Comparison of ENCODE assay signal across 1 cellular context in the genomic region with DNA sequence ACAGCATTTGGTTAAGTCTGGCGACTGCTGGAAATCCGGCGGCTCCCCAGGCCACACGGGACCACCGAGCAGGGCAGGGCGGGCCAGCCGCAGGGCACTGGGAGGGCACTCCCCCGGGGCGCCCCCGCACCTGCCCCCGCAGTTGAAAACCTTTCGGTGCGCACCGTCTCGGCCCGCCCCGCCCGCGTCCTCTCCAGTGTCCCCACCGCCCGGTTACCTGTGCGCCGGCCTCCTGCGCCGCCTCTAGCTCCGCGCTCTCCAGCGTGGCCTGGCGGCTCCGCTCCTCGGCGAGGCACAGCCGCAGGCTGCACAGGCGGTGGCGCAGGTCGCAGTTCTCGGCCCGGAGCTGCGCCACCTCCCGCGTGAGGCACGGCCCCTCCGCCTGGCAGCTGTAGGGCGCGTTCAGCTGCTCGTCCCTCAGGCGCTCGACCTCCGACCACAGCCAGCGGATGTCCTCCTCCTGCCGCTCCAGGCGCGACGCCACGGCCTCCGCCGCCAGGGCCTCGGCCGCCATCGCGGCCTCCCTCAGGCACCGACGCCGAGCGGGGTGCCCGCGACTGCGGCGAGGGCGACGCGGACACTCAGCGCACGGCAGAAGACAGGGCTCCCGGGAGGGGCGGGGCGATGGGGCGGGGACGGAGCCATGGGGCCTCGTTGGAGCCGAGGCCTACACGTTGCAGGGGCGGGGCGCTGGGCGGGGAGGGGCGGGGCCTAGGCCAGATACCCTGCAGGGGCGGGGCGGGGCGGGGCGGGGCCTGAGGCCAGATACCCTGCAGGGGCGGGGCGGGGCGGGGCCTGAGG.
TF ChIP-seq lines count a peak whose summit lies in the region.

A gene (minus strand): TSS at position 600 of the 801 bp plus-strand sequence. CDS start 86 bp downstream, at position 514.

TF ChIP-seq in HepG2, 621 proteins besides CTCF, POLR2A, EP300 and RAD21 (continued from another document and continues in another):
- TF ChIP-seq MYC (CRISPR knock-in tag; IDR thresholded peaks at IDR 0.05; ENCODE audit: borderline replicate concordance) (peak; percentile 89), ZNF432 (CRISPR knock-in tag; IDR thresholded peaks at IDR 0.05; ENCODE audit: borderline replicate concordance) (no peak; the same call in 1 of the 2 replicates), IRF2 (CRISPR knock-in tag; IDR thresholded peaks at IDR 0.05) (no peak), EEA1 (CRISPR knock-in tag; IDR thresholded peaks at IDR 0.05; ENCODE audit: borderline replicate concordance) (peak; percentile 89; the same call in 1 of the 2 replicates), SMAD9 (CRISPR knock-in tag; IDR thresholded peaks at IDR 0.05) (no peak), FLYWCH1 (CRISPR knock-in tag; IDR thresholded peaks at IDR 0.05) (0 out of 2 replicates have a peak, but pooled peaks have one; percentile 81), ZNF879 (CRISPR knock-in tag; IDR thresholded peaks at IDR 0.05) (no peak), HOXA7 (CRISPR knock-in tag; IDR thresholded peaks at IDR 0.05) (no peak), ZNF263 (CRISPR knock-in tag; IDR thresholded peaks at IDR 0.05) (peak; percentile 69; the same call in 1 of the 2 replicates), KMT2A (CRISPR knock-in tag; IDR thresholded peaks at IDR 0.05) (peak; percentile 77; the same call in 1 of the 2 replicates), ZNF446 (CRISPR knock-in tag; IDR thresholded peaks at IDR 0.05) (peak; percentile 92), HNRNPL (IDR thresholded peaks at IDR 0.05; ENCODE audit: low read depth, low read length) (no peak), ZNF333 (CRISPR knock-in tag; IDR thresholded peaks at IDR 0.05; ENCODE audit: borderline replicate concordance) (peak; percentile 72; the same call in 1 of the 2 replicates), ZNF766 (CRISPR knock-in tag; IDR thresholded peaks at IDR 0.05; ENCODE audit: borderline replicate concordance) (no peak), REPIN1 (CRISPR knock-in tag; IDR thresholded peaks at IDR 0.05; ENCODE audit: borderline replicate concordance, low read depth) (peak; percentile 93), ZIK1 (CRISPR knock-in tag; IDR thresholded peaks at IDR 0.05; ENCODE audit: borderline replicate concordance, low read depth) (peak; percentile 92), MXI1 (IDR thresholded peaks at IDR 0.05; ENCODE audit: borderline replicate concordance, low read depth, low read length) (peak; percentile 78; the same call in 2 of the 3 replicates), RORA (CRISPR knock-in tag; IDR thresholded peaks at IDR 0.05) (no peak), TARDBP (CRISPR knock-in tag; IDR thresholded peaks at IDR 0.05) (peak; percentile 95), TGIF2 (CRISPR knock-in tag; IDR thresholded peaks at IDR 0.05) (no peak), ZNF776 (CRISPR knock-in tag; IDR thresholded peaks at IDR 0.05) (peak; percentile 87; the same call in 1 of the 2 replicates), NONO (IDR thresholded peaks at IDR 0.05) (no peak), NONO (CRISPR knock-in tag; conservative IDR thresholded peaks at IDR 0.05) (peak; percentile 98), ZNF34 (CRISPR knock-in tag; IDR thresholded peaks at IDR 0.05; ENCODE audit: borderline replicate concordance) (peak; percentile 86; the same call in 1 of the 2 replicates), ZFP36L2 (CRISPR knock-in tag; IDR thresholded peaks at IDR 0.05) (no peak), ZNF577 (CRISPR knock-in tag; IDR thresholded peaks at IDR 0.05; ENCODE audit: borderline replicate concordance, low read depth) (no peak), TBX2 (CRISPR knock-in tag; IDR thresholded peaks at IDR 0.05; ENCODE audit: borderline replicate concordance) (peak; percentile 73), AGO2 (optimal IDR thresholded peaks at IDR 0.05; ENCODE audit: low read depth, low read length) (peak; percentile 68), ZNF546 (CRISPR knock-in tag; conservative IDR thresholded peaks at IDR 0.05) (peak; percentile 95), PAWR (CRISPR knock-in tag; IDR thresholded peaks at IDR 0.05; ENCODE audit: borderline replicate concordance) (no peak), ZNF292 (CRISPR knock-in tag; IDR thresholded peaks at IDR 0.05; ENCODE audit: borderline replicate concordance, low read depth) (no peak), PITX1 (CRISPR knock-in tag; IDR thresholded peaks at IDR 0.05) (no peak; the same call in 1 of the 2 replicates), ZNF225 (CRISPR knock-in tag; IDR thresholded peaks at IDR 0.05) (peak; percentile 98), NR3C1 (CRISPR knock-in tag; IDR thresholded peaks at IDR 0.05) (no peak), TOE1 (CRISPR knock-in tag; IDR thresholded peaks at IDR 0.05) (no peak), RBFOX2 (IDR thresholded peaks at IDR 0.05; ENCODE audit: low read depth, low read length) (peak; percentile 95), PRMT3 (CRISPR knock-in tag; IDR thresholded peaks at IDR 0.05; ENCODE audit: borderline replicate concordance, low read depth) (peak; percentile 89; the same call in 1 of the 2 replicates), ZNF746 (CRISPR knock-in tag; IDR thresholded peaks at IDR 0.05) (peak; percentile 88), MAFF (IDR thresholded peaks at IDR 0.05; ENCODE audit: low read depth, low read length) (no peak)
- TF ChIP-seq, protein P1, sequence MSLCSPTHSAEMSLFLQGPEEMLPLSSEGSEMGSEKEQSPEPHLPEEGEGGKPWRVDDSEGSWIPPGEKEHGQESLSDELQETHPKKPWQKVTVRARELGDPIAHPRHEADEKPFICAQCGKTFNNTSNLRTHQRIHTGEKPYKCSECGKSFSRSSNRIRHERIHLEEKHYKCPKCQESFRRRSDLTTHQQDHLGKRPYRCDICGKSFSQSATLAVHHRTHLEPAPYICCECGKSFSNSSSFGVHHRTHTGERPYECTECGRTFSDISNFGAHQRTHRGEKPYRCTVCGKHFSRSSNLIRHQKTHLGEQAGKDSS (CRISPR knock-in tag; IDR thresholded peaks at IDR 0.05; ENCODE audit: borderline replicate concordance, low read depth): peak; percentile 92
- TF ChIP-seq, protein P2, sequence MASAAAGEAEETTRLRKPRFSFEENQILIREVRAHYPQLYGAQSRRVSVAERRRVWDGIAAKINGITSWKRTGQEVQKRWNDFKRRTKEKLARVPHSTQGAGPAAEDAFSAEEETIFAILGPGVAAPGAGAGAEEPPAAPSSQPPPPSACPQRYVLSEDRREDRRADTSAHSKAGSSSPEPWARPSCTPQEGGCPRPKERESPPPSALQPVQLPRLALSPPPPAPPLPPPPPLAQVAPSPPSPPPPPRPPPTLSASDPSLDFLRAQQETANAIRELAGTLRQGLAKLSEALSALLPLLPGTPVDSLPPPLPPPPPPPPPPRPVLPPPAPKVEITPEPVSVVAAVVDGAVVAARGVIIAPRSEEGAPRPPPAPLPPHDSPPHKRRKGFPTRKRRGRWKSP (CRISPR knock-in tag; IDR thresholded peaks at IDR 0.05): peak; percentile 98
- TF ChIP-seq, protein P3, sequence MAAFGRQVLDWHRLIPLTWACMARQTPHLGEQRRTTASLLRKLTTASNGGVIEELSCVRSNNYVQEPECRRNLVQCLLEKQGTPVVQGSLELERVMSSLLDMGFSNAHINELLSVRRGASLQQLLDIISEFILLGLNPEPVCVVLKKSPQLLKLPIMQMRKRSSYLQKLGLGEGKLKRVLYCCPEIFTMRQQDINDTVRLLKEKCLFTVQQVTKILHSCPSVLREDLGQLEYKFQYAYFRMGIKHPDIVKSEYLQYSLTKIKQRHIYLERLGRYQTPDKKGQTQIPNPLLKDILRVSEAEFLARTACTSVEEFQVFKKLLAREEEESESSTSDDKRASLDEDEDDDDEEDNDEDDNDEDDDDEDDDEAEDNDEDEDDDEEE (CRISPR knock-in tag; IDR thresholded peaks at IDR 0.05): peak; percentile 99
- TF ChIP-seq, protein P4, sequence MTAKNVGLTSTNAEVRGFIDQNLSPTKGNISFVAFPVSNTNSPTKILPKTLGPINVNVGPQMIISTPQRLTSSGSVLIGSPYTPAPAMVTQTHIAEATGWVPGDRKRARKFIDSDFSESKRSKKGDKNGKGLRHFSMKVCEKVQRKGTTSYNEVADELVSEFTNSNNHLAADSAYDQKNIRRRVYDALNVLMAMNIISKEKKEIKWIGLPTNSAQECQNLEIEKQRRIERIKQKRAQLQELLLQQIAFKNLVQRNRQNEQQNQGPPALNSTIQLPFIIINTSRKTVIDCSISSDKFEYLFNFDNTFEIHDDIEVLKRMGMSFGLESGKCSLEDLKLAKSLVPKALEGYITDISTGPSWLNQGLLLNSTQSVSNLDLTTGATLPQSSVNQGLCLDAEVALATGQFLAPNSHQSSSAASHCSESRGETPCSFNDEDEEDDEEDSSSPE (CRISPR knock-in tag; IDR thresholded peaks at IDR 0.05): peak; percentile 69; the same call in 1 of the 2 replicates
- TF ChIP-seq, protein P5, sequence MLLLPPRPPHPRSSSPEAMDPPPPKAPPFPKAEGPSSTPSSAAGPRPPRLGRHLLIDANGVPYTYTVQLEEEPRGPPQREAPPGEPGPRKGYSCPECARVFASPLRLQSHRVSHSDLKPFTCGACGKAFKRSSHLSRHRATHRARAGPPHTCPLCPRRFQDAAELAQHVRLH (CRISPR knock-in tag; IDR thresholded peaks at IDR 0.05; ENCODE audit: borderline replicate concordance, low read depth): peak; percentile 45; the same call in 1 of the 2 replicates
- TF ChIP-seq, protein P6, sequence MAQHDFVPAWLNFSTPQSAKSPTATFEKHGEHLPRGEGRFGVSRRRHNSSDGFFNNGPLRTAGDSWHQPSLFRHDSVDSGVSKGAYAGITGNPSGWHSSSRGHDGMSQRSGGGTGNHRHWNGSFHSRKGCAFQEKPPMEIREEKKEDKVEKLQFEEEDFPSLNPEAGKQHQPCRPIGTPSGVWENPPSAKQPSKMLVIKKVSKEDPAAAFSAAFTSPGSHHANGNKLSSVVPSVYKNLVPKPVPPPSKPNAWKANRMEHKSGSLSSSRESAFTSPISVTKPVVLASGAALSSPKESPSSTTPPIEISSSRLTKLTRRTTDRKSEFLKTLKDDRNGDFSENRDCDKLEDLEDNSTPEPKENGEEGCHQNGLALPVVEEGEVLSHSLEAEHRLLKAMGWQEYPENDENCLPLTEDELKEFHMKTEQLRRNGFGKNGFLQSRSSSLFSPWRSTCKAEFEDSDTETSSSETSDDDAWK (CRISPR knock-in tag; IDR thresholded peaks at IDR 0.05): no peak
- TF ChIP-seq, protein P7, sequence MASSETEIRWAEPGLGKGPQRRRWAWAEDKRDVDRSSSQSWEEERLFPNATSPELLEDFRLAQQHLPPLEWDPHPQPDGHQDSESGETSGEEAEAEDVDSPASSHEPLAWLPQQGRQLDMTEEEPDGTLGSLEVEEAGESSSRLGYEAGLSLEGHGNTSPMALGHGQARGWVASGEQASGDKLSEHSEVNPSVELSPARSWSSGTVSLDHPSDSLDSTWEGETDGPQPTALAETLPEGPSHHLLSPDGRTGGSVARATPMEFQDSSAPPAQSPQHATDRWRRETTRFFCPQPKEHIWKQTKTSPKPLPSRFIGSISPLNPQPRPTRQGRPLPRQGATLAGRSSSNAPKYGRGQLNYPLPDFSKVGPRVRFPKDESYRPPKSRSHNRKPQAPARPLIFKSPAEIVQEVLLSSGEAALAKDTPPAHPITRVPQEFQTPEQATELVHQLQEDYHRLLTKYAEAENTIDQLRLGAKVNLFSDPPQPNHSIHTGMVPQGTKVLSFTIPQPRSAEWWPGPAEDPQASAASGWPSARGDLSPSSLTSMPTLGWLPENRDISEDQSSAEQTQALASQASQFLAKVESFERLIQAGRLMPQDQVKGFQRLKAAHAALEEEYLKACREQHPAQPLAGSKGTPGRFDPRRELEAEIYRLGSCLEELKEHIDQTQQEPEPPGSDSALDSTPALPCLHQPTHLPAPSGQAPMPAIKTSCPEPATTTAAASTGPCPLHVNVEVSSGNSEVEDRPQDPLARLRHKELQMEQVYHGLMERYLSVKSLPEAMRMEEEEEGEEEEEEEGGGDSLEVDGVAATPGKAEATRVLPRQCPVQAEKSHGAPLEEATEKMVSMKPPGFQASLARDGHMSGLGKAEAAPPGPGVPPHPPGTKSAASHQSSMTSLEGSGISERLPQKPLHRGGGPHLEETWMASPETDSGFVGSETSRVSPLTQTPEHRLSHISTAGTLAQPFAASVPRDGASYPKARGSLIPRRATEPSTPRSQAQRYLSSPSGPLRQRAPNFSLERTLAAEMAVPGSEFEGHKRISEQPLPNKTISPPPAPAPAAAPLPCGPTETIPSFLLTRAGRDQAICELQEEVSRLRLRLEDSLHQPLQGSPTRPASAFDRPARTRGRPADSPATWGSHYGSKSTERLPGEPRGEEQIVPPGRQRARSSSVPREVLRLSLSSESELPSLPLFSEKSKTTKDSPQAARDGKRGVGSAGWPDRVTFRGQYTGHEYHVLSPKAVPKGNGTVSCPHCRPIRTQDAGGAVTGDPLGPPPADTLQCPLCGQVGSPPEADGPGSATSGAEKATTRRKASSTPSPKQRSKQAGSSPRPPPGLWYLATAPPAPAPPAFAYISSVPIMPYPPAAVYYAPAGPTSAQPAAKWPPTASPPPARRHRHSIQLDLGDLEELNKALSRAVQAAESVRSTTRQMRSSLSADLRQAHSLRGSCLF (CRISPR knock-in tag; IDR thresholded peaks at IDR 0.05; ENCODE audit: borderline replicate concordance): no peak
- TF ChIP-seq, protein P8, sequence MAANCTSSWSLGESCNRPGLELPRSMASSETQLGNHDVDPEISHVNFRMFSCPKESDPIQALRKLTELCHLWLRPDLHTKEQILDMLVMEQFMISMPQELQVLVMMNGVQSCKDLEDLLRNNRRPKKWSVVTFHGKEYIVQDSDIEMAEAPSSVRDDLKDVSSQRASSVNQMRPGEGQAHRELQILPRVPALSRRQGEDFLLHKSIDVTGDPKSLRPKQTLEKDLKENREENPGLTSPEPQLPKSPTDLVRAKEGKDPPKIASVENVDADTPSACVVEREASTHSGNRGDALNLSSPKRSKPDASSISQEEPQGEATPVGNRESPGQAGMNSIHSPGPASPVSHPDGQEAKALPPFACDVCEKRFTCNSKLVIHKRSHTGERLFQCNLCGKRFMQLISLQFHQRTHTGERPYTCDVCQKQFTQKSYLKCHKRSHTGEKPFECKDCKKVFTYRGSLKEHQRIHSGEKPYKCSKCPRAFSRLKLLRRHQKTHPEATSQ (CRISPR knock-in tag; IDR thresholded peaks at IDR 0.05; ENCODE audit: borderline replicate concordance): peak; percentile 89
- TF ChIP-seq, protein P9, sequence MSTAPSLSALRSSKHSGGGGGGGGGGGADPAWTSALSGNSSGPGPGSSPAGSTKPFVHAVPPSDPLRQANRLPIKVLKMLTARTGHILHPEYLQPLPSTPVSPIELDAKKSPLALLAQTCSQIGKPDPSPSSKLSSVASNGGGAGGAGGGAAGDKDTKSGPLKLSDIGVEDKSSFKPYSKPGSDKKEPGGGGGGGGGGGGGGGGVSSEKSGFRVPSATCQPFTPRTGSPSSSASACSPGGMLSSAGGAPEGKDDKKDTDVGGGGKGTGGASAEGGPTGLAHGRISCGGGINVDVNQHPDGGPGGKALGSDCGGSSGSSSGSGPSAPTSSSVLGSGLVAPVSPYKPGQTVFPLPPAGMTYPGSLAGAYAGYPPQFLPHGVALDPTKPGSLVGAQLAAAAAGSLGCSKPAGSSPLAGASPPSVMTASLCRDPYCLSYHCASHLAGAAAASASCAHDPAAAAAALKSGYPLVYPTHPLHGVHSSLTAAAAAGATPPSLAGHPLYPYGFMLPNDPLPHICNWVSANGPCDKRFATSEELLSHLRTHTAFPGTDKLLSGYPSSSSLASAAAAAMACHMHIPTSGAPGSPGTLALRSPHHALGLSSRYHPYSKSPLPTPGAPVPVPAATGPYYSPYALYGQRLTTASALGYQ (CRISPR knock-in tag; IDR thresholded peaks at IDR 0.05): no peak; the same call in 1 of the 2 replicates
- TF ChIP-seq, protein P10, sequence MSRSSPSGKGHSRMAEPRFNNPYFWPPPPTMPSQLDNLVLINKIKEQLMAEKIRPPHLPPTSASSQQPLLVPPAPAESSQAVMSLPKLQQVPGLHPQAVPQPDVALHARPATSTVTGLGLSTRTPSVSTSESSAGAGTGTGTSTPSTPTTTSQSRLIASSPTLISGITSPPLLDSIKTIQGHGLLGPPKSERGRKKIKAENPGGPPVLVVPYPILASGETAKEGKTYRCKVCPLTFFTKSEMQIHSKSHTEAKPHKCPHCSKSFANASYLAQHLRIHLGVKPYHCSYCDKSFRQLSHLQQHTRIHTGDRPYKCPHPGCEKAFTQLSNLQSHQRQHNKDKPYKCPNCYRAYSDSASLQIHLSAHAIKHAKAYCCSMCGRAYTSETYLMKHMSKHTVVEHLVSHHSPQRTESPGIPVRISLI (CRISPR knock-in tag; IDR thresholded peaks at IDR 0.05; ENCODE audit: borderline replicate concordance): no peak
